ENCODE assay signal across 30 cellular contexts in the genomic region with DNA sequence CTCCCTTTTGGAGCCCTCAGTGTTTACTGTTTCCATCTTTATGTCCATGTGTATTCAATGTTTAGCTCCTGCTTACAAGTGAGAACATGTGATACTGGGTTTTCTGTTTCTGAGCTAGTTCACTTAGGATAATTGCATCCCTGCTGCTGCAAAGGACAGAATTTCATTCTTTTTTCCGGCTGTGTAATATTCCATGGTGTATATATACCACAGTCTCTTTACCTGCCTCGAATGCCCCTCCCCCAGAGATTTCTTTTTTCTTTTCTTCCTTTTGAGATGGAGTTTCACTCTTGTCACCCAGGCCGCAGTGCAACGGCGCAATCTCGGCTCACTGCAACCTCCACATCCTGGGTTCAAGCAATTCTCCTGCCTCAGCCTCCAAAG.
"Had no signal": no experiment of that assay in that cellular context is flagged by ENCODE, and none has a peak within 500 bp of the region (broad histone marks: within the 10 kb centered on the region; RNA-seq: fewer than 3 reads in every experiment).

No MANE protein-coding gene starts in this region.

- H3K27me3 ChIP-seq: adrenal gland, ascending aorta, body of pancreas, brain microvascular endothelial cell, breast epithelium, cardiac muscle cell, colonic mucosa had no signal

- H3K9me3 ChIP-seq: adrenal gland, ascending aorta, body of pancreas, breast epithelium, colonic mucosa had no signal

- H3K36me3 Mint-ChIP-seq: activated naive CD4-positive, alpha-beta T cell treated with anti-CD3 and anti-CD28 coated beads, Interleukin-2, amount 10 ng/mL, durations not matched to agents 7 days and 5 days; activated naive CD4-positive, alpha-beta T cell treated with anti-CD3 and anti-CD28 coated beads, Interleukin-2, amount 50 U/mL, for 24 hours; activated naive CD4-positive, alpha-beta T cell treated with anti-CD3 and anti-CD28 coated beads, Interleukin-2, amount 50 U/mL, for 72 hours; activated naive CD8-positive, alpha-beta T cell; activated naive CD8-positive, alpha-beta T cell treated with anti-CD3 and anti-CD28 coated beads for 36 hours; activated naive CD8-positive, alpha-beta T cell treated with anti-CD3 and anti-CD28 coated beads, Interleukin-2, amount 10 ng/mL, durations not matched to agents 7 days and 5 days had no signal

- H3K4me1 ChIP-seq: breast epithelium, colonic mucosa had no signal

- H3K36me3 ChIP-seq: adrenal gland, ascending aorta, brain microvascular endothelial cell, breast epithelium, cardiac muscle cell, colonic mucosa had no signal

- DNase-seq: activated gamma-delta T cell; amniotic stem cell; anterior cingulate cortex; caudate nucleus; central memory CD4-positive, alpha-beta T cell; cerebellar nuclear complex had no signal

- H3K27ac Mint-ChIP-seq: activated naive CD4-positive, alpha-beta T cell treated with anti-CD3 and anti-CD28 coated beads for 36 hours; activated naive CD4-positive, alpha-beta T cell treated with anti-CD3 and anti-CD28 coated beads, Interleukin-2, amount 10 ng/mL, durations not matched to agents 7 days and 5 days; activated naive CD4-positive, alpha-beta T cell treated with anti-CD3 and anti-CD28 coated beads, Interleukin-2, amount 50 U/mL, for 24 hours; activated naive CD4-positive, alpha-beta T cell treated with anti-CD3 and anti-CD28 coated beads, Interleukin-2, amount 50 U/mL, for 72 hours; activated naive CD8-positive, alpha-beta T cell; activated naive CD8-positive, alpha-beta T cell treated with anti-CD3 and anti-CD28 coated beads for 36 hours; activated naive CD8-positive, alpha-beta T cell treated with anti-CD3 and anti-CD28 coated beads, Interleukin-2, amount 10 ng/mL, durations not matched to agents 7 days and 5 days; activated naive CD8-positive, alpha-beta T cell treated with anti-CD3 and anti-CD28 coated beads, Interleukin-2, amount 50 U/mL, for 24 hours; activated T-cell treated with anti-CD3 and anti-CD28 coated beads, Interleukin-2, amount 50 U/mL, for 72 hours; activated T-helper 1 cell treated with anti-CD3 and anti-CD28 coated beads, Interleukin-12 subunit alpha, Interleukin-12 subunit beta, Interleukin-2, Interleukin-4 antibody, amounts not matched to agents 30 ng/mL and 10 ng/mL and 1 ng/mL, durations not matched to agents 14 hours and 24 hours and 36 hours; activated T-helper 17 cell treated with anti-CD3 and anti-CD28 coated beads, Interleukin-2, amount 50 U/mL, for 72 hours; activated T-helper 2 cell treated with anti-CD3 and anti-CD28 coated beads, Interferon-gamma antibody, Interleukin-2, Interleukin-4, amounts not matched to agents 10 μg/mL and 5 μg/mL and 100 μg/mL, durations not matched to agents 14 hours and 24 hours and 36 hours had no signal

- FAIRE-seq: astrocyte, bronchial epithelial cell, colon had no signal

- H3K4me1 Mint-ChIP-seq: activated T-helper 17 cell treated with anti-CD3 and anti-CD28 coated beads, Interleukin-2, amount 50 U/mL, for 72 hours had no signal

- H3K4me3 Mint-ChIP-seq: activated naive CD4-positive, alpha-beta T cell treated with anti-CD3 and anti-CD28 coated beads for 36 hours; activated naive CD4-positive, alpha-beta T cell treated with anti-CD3 and anti-CD28 coated beads, Interleukin-2, amount 10 ng/mL, durations not matched to agents 7 days and 5 days; activated naive CD4-positive, alpha-beta T cell treated with anti-CD3 and anti-CD28 coated beads, Interleukin-2, amount 50 U/mL, for 24 hours; activated naive CD8-positive, alpha-beta T cell; activated naive CD8-positive, alpha-beta T cell treated with anti-CD3 and anti-CD28 coated beads for 36 hours; activated naive CD8-positive, alpha-beta T cell treated with anti-CD3 and anti-CD28 coated beads, Interleukin-2, amount 10 ng/mL, durations not matched to agents 7 days and 5 days; activated naive CD8-positive, alpha-beta T cell treated with anti-CD3 and anti-CD28 coated beads, Interleukin-2, amount 50 U/mL, for 24 hours; activated T-cell treated with anti-CD3 and anti-CD28 coated beads, Interleukin-2, amount 50 U/mL, for 72 hours; activated T-helper 1 cell treated with anti-CD3 and anti-CD28 coated beads, Interleukin-12 subunit alpha, Interleukin-12 subunit beta, Interleukin-2, Interleukin-4 antibody, amounts not matched to agents 30 ng/mL and 10 ng/mL and 1 ng/mL, durations not matched to agents 14 hours and 24 hours and 36 hours; activated T-helper 17 cell treated with anti-CD3 and anti-CD28 coated beads, Interleukin-2, amount 50 U/mL, for 72 hours; brain; central memory CD8-positive, alpha-beta T cell had no signal

- H3K27ac ChIP-seq: adrenal gland, ascending aorta, body of pancreas, brain microvascular endothelial cell, breast epithelium, cardiac muscle cell, colonic mucosa had no signal

- ATAC-seq: body of pancreas had no signal

- H3K27me3 Mint-ChIP-seq: activated naive CD4-positive, alpha-beta T cell treated with anti-CD3 and anti-CD28 coated beads, Interleukin-2, amount 50 U/mL, for 24 hours; activated naive CD8-positive, alpha-beta T cell; activated naive CD8-positive, alpha-beta T cell treated with anti-CD3 and anti-CD28 coated beads for 36 hours; activated naive CD8-positive, alpha-beta T cell treated with anti-CD3 and anti-CD28 coated beads, Interleukin-2, amount 10 ng/mL, durations not matched to agents 7 days and 5 days; activated naive CD8-positive, alpha-beta T cell treated with anti-CD3 and anti-CD28 coated beads, Interleukin-2, amount 50 U/mL, for 24 hours; activated T-helper 17 cell treated with anti-CD3 and anti-CD28 coated beads, Interleukin-2, amount 50 U/mL, for 72 hours; central memory CD8-positive, alpha-beta T cell had no signal

- H3K4me3 ChIP-seq: adrenal gland, ascending aorta, body of pancreas, breast epithelium, cardiac muscle cell, colonic mucosa had no signal
